ENCODE assay signal across 27 cellular contexts in genomic region chr2:27375513-27376099, GRCh38.
"Had no signal": no experiment of that assay in that cellular context is flagged by ENCODE, and none has a peak within 500 bp of the region (broad histone marks: within the 10 kb centered on the region; RNA-seq: fewer than 3 reads in every experiment).

No MANE protein-coding gene starts in this region.

- H3K36me3 ChIP-seq: ovary had no signal

- ATAC-seq: effector memory CD8-positive, alpha-beta T cell; natural killer cell; psoas muscle had no signal

- H3K27ac Mint-ChIP-seq: mesothelial cell of epicardium; T-helper 2 cell treated with Interferon-gamma antibody and Interleukin-4, amounts not matched to agents 5 μg/mL and 100 μg/mL, for 36 hours had no signal

- H3K9me3 ChIP-seq: adrenal gland, ascending aorta, esophagus muscularis mucosa, left ventricle myocardium inferior, neutrophil, ovary, psoas muscle, right atrium auricular region, transverse colon had no signal

- H3K4me3 Mint-ChIP-seq: activated naive CD8-positive, alpha-beta T cell; effector memory CD8-positive, alpha-beta T cell; mesothelial cell of epicardium; natural killer cell; T-helper 2 cell treated with Interferon-gamma antibody and Interleukin-4, amounts not matched to agents 5 μg/mL and 100 μg/mL, for 36 hours had no signal

- H3K27me3 Mint-ChIP-seq: activated naive CD8-positive, alpha-beta T cell; effector memory CD8-positive, alpha-beta T cell had no signal

- H3K9me3 Mint-ChIP-seq: activated T-helper 2 cell treated with anti-CD3 and anti-CD28 coated beads, Interferon-gamma antibody, Interleukin-2, Interleukin-4, amounts not matched to agents 10 μg/mL and 5 μg/mL and 100 μg/mL, durations not matched to agents 14 hours and 24 hours and 36 hours; effector memory CD8-positive, alpha-beta T cell; mesothelial cell of epicardium; natural killer cell; T-helper 2 cell treated with Interferon-gamma antibody and Interleukin-4, amounts not matched to agents 5 μg/mL and 100 μg/mL, for 36 hours had no signal

- FAIRE-seq: frontal cortex, urothelium cell line had no signal

- H3K4me3 ChIP-seq: adrenal gland, ascending aorta, dorsolateral prefrontal cortex, esophagus muscularis mucosa, left ventricle myocardium inferior, ovary, psoas muscle, right atrium auricular region, transverse colon had no signal

- H3K27ac ChIP-seq: adrenal gland, ascending aorta, brain microvascular endothelial cell, dorsolateral prefrontal cortex, esophagus muscularis mucosa, left ventricle myocardium inferior, neutrophil, ovary, psoas muscle, right atrium auricular region, transverse colon, WERI-Rb-1 had no signal

- H3K27me3 ChIP-seq: adrenal gland, ascending aorta, brain microvascular endothelial cell, dorsolateral prefrontal cortex, esophagus muscularis mucosa, neutrophil, ovary, right atrium auricular region, transverse colon had no signal

- DNase-seq: activated CD4-positive, alpha-beta T cell treated with anti-CD3 and anti-CD28 coated beads, Interleukin-2, amount 50 U/mL, for 4 hours; activated naive CD4-positive, alpha-beta T cell; brain microvascular endothelial cell; caudate nucleus; dorsolateral prefrontal cortex; effector memory CD8-positive, alpha-beta T cell; glutamatergic neuron; hippocampal formation; left ventricle myocardium inferior; natural killer cell; ovary; psoas muscle; stimulated activated CD4-positive, alpha-beta T cell treated with anti-CD3 and anti-CD28 coated beads, Interleukin-12 subunit alpha, Interleukin-12 subunit beta, amount 100 ng/mL, for 4 hours; stimulated activated CD4-positive, alpha-beta T cell treated with anti-CD3 and anti-CD28 coated beads, Interleukin-4, amount 100 ng/mL, for 4 hours; transverse colon; WERI-Rb-1 had no signal
